Comparison of ENCODE assay signal across 1 cellular context in the genomic region with DNA sequence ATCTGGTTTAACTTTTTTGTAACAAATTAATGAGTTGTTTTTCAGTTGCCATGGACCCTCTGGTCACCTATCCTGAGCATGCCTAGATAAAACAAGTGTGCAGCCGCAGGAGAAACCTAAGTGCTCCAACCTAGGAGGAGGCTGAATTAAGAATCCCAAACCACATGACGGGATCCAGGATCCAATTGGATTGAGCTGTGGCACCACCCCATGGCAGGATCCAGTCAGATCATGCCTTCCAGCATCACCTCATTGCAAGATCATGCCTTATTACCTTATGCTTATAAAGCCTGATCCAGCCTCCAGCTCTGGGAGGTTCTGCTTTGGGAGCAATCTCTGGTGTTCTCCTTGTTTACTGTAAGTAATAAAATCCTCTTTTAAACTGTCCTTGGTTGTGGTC.
TF ChIP-seq lines count a peak whose summit lies in the region.

No MANE protein-coding gene starts in this region.

TF ChIP-seq in GM23338, 12 proteins besides CTCF, POLR2A, EP300 and RAD21 (continued from another document):
- TF ChIP-seq REST (IDR thresholded peaks at IDR 0.05; ENCODE audit: unreplicated experiment) (no peak), ZNF114 (CRISPR knock-in tag; IDR thresholded peaks at IDR 0.05) (no peak)
- TF ChIP-seq, protein P1, sequence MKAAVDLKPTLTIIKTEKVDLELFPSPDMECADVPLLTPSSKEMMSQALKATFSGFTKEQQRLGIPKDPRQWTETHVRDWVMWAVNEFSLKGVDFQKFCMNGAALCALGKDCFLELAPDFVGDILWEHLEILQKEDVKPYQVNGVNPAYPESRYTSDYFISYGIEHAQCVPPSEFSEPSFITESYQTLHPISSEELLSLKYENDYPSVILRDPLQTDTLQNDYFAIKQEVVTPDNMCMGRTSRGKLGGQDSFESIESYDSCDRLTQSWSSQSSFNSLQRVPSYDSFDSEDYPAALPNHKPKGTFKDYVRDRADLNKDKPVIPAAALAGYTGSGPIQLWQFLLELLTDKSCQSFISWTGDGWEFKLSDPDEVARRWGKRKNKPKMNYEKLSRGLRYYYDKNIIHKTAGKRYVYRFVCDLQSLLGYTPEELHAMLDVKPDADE (IDR thresholded peaks at IDR 0.05) = no peak
TF ChIP-seq in GM23338: peak in this region for 0.
